In the genomic region with DNA sequence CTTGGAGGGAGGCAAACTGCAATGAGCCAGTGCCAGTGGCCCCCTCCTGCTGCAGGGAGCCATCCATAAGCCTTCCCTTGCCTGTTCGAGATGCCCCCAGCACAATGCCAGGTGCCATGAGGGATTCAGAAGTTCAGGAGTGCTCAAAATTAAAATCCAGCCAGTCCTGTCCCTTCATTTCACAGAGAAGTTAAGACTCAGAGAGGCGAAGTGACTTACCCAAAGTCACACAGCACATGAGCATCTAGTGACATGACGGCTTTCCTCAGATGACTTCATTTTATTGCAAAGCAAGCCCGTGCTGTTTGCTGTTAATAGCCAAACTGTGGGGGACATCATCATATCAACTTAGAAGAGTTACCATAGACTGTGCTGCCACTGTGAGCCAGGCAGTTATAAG, we compare ENCODE assay signal across 9 cellular contexts.
"Had no signal": no experiment of that assay in that cellular context is flagged by ENCODE, and none has a peak within 500 bp of the region (broad histone marks: within the 10 kb centered on the region; RNA-seq: fewer than 3 reads in every experiment).

No MANE protein-coding gene starts in this region.

- H3K4me2 ChIP-seq: GM23338 had no signal

- H3K4me1 Mint-ChIP-seq: GM23338 had no signal

- H3K27ac Mint-ChIP-seq: GM23338 had no signal

- H3K4me3 ChIP-seq: GM23338 had no signal

- H3K9me3 Mint-ChIP-seq: GM23338, H9, HFFc6 had no signal

- H3K27ac ChIP-seq: HL-60 had no signal

- H3K4me3 Mint-ChIP-seq: GM23338, H9, HFFc6 had no signal

- FAIRE-seq: H1, H54 had no signal

- ATAC-seq: GM23338 had no signal

- DNase-seq: H9, HCEC 1CT, HFFc6, IMR-90, KBM-7 had no signal

- H2AFZ ChIP-seq: GM23338 had no signal
